35 cellular contexts compared by ENCODE assay signal in the genomic region with DNA sequence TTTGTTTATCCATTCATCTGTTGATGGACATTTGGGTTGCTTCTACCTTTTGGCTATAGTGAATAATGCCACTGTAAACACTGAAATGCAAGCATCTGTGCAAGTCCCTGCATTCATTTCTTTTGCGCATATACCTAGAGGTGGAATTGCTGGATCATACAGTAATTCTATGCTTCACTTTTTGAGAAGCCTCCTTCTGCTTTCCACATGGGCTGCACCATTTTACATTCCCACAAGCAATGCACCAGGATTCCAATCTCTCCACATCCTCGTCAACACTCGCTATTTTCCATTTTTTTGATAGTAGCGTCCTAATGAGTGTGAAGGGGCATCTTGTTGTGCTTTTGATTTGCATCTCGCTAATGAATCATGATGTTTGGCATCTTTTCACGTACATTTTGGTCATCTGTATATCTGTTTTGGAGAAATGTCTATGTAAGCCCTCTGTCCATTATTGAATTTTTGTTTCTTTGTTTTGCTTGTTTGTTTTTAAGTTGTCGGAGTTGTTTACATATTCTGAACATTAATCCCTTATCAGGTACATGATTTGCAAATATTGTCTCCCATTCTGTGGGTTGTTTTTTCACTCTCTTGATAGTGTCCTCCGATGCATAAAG.
DNase-seq lines count a peak whose midpoint lies in the region; ATAC-seq, FAIRE-seq and TF ChIP-seq lines count a peak whose summit lies in the region.
"Had no signal": no experiment of that assay in that cellular context is flagged by ENCODE, and none has a peak within 500 bp of the region (broad histone marks: within the 10 kb centered on the region; RNA-seq: fewer than 3 reads in every experiment).

No MANE protein-coding gene starts in this region.

- H4K20me1 ChIP-seq in K562 (replicated peaks; ENCODE audit: control insufficient read depth, insufficient read depth, low read length), result no peaks in the 10 kb centered on the region
- H4K20me1 ChIP-seq: BLaER1; BLaER1 treated with 17β-estradiol and CSF1 and Interleukin-3, amounts not matched to agents 10 nM and 100 nM had no signal

- peak; percentile 42 for ATAC-seq in K562
- ATAC-seq: A549; CD8-positive, alpha-beta T cell had no signal

- no peaks in the 10 kb centered on the region for H3K9me3 ChIP-seq in K562 (replicated peaks; ENCODE audit: control insufficient read depth, insufficient read depth, low read depth, low read length)
- H3K9me3 ChIP-seq: BE2C; BLaER1; BLaER1 treated with 17β-estradiol and CSF1 and Interleukin-3, amounts not matched to agents 10 nM and 100 nM; Caco-2 had no signal

- peaks cover 4% of the 10 kb centered on the region for H3K27me3 Mint-ChIP-seq in activated naive CD4-positive, alpha-beta T cell treated with anti-CD3 and anti-CD28 coated beads, Interleukin-2, amount 50 U/mL, for 24 hours

- no peaks in the 10 kb centered on the region for H3K79me2 ChIP-seq in K562 (ENCODE audit: control insufficient read depth, insufficient read depth, low read length)

- POLR2A ChIA-PET in K562 (lab: Yijun Ruan, JAX), result no interaction called here

- H3K27me3 ChIP-seq in K562 (ENCODE audit: control insufficient read depth in 2 of 2, insufficient read depth in 2 of 2, low read length in 2 of 2), result no peaks in the 10 kb centered on the region
- H3K27me3 ChIP-seq: BE2C; BLaER1; BLaER1 treated with 17β-estradiol and CSF1 and Interleukin-3, amounts not matched to agents 10 nM and 100 nM had no signal

- H2AFZ ChIP-seq in K562 (ENCODE audit: low read depth, low read length), result peak overlapping the region; percentile 82

- intact Hi-C loops in K562 (cut with micrococcal nuclease), result no loop called here

- no peaks in the 10 kb centered on the region for H3K36me3 ChIP-seq in K562 (ENCODE audit: control insufficient read depth, insufficient read depth, low read length)
- H3K36me3 ChIP-seq: BE2C; BLaER1; BLaER1 treated with 17β-estradiol and CSF1 and Interleukin-3, amounts not matched to agents 10 nM and 100 nM had no signal

- DNase-seq in activated naive CD4-positive, alpha-beta T cell treated with anti-CD3 and anti-CD28 coated beads, Interleukin-2, amount 50 U/mL, for 16 hours, result no peak
- DNase-seq in GM12891 (ENCODE audit: insufficient read length, low spot score) (no peak), K562 (ENCODE audit: extremely low read depth in 1 of 4, low spot score in 3 of 4) (peak in 1 of 4 experiments; percentile 51), HPDE6-E6E7 (ENCODE audit: extremely low spot score) (no peak)
- no peak for DNase-seq in activated CD8-positive, alpha-beta memory T cell treated with anti-CD3 and anti-CD28 coated beads, Interleukin-2, amount 50 U/mL, for 4 hours
- DNase-seq: 8988T; ACHN; AML-193; BE2C; C1 segment of cervical spinal cord; Caco-2; Calu3; CD4-positive, alpha-beta memory T cell; CD4-positive, alpha-beta T cell; CD4-positive, CD25-positive, alpha-beta regulatory T cell; CD8-positive, alpha-beta memory T cell; CD8-positive, alpha-beta T cell; COR-L47; DMS 273 treated with DMSO at 0.1 percent for 48 hours; DMS153; DMS53; DMS79; DMS79 treated with DMSO at 0.1 percent for 48 hours; DND-41; EL had no signal

- TF ChIP-seq POLR2A in GM12891 (IDR thresholded peaks at IDR 0.05; ENCODE audit: low read depth, low read length), result no peak
- TF ChIP-seq POLR2A in K562 (conservative IDR thresholded peaks at IDR 0.05), result no peak

- BruUV-seq in K562 (replicated peaks; lab: Mats Ljungman, UMichigan), result no TSS peak

- no peaks in the 10 kb centered on the region for H3K36me3 Mint-ChIP-seq in activated naive CD4-positive, alpha-beta T cell treated with anti-CD3 and anti-CD28 coated beads, Interleukin-2, amount 50 U/mL, for 24 hours
- H3K36me3 Mint-ChIP-seq: CD14-positive monocyte; CD4-positive, alpha-beta memory T cell; CD4-positive, CD25-positive, alpha-beta regulatory T cell; CD8-positive, alpha-beta memory T cell; CD8-positive, alpha-beta T cell had no signal

- H3K4me3 Mint-ChIP-seq in activated naive CD4-positive, alpha-beta T cell treated with anti-CD3 and anti-CD28 coated beads, Interleukin-2, amount 50 U/mL, for 24 hours, result no peak overlapping the region
- H3K4me3 Mint-ChIP-seq: B cell; CD14-positive monocyte; CD4-positive, alpha-beta memory T cell; CD4-positive, alpha-beta T cell; CD4-positive, CD25-positive, alpha-beta regulatory T cell; CD8-positive, alpha-beta memory T cell; CD8-positive, alpha-beta T cell had no signal

- TF ChIP-seq CTCF in K562 (IDR thresholded peaks at IDR 0.05 in 2 of 3, conservative IDR thresholded peaks at IDR 0.05 in 1 of 3; ENCODE audit: insufficient read depth in 2 of 3, low read depth in 1 of 3, low read length in 3 of 3), result no peak

- H3K9me3 Mint-ChIP-seq in activated naive CD4-positive, alpha-beta T cell treated with anti-CD3 and anti-CD28 coated beads, Interleukin-2, amount 50 U/mL, for 24 hours, result no peaks in the 10 kb centered on the region
- H3K9me3 Mint-ChIP-seq: CD14-positive monocyte; CD4-positive, alpha-beta T cell; CD8-positive, alpha-beta memory T cell; CD8-positive, alpha-beta T cell had no signal

- peak; percentile 43 for FAIRE-seq in GM12891 (lab: Jason Lieb, UNC)
- no peak for FAIRE-seq in K562 (lab: Jason Lieb, UNC)
- FAIRE-seq: A204.1, A549, D721Med had no signal

- peak overlapping the region in 1 of 2 experiments; percentile 68; a peak in 2 of 4 replicates for H3K9ac ChIP-seq in K562 (ENCODE audit: insufficient read depth in 1 of 2, low read depth in 2 of 2, low read length in 2 of 2)
- H3K9ac ChIP-seq: BLaER1; BLaER1 treated with 17β-estradiol and CSF1 and Interleukin-3, amounts not matched to agents 10 nM and 100 nM had no signal

- peak overlapping the region; percentile 38 for H3K27ac Mint-ChIP-seq in activated naive CD4-positive, alpha-beta T cell treated with anti-CD3 and anti-CD28 coated beads, Interleukin-2, amount 50 U/mL, for 24 hours
- H3K27ac Mint-ChIP-seq: B cell; CD14-positive monocyte; CD4-positive, alpha-beta memory T cell; CD4-positive, alpha-beta T cell; CD4-positive, CD25-positive, alpha-beta regulatory T cell; CD8-positive, alpha-beta memory T cell; CD8-positive, alpha-beta T cell had no signal

- 0 out of 4 replicates have a peak, but pooled peaks of 1 of the 2 experiments have one; percentile 3 for TF ChIP-seq RAD21 in K562 (CRISPR knock-in tag; conservative IDR thresholded peaks at IDR 0.05 in 1 of 2, IDR thresholded peaks at IDR 0.05 in 1 of 2)

- no peaks in the 10 kb centered on the region for H3K9me1 ChIP-seq in K562 (ENCODE audit: control insufficient read depth, insufficient read depth, low read length)

- peaks cover 21 to 40% of the 10 kb centered on the region in 2 experiments for H3K4me1 ChIP-seq in K562 (replicated peaks in 1 of 2; ENCODE audit: control insufficient read depth in 2 of 2, insufficient read depth in 2 of 2, low read length in 2 of 2)
- H3K4me1 ChIP-seq: A549, BE2C, Caco-2 had no signal

- no peak overlapping the region; the same call in 1 of the 2 replicates for H3K4me3 ChIP-seq in K562
- H3K4me3 ChIP-seq: A549; BLaER1; BLaER1 treated with 17β-estradiol and CSF1 and Interleukin-3, amounts not matched to agents 10 nM and 100 nM had no signal

- H3K4me2 ChIP-seq in K562 (ENCODE audit: insufficient read depth, low read length), result peak overlapping the region; percentile 77
- H3K4me2 ChIP-seq: A549; BLaER1; BLaER1 treated with 17β-estradiol and CSF1 and Interleukin-3, amounts not matched to agents 10 nM and 100 nM had no signal

- peaks cover 21% of the 10 kb centered on the region for H3K4me1 Mint-ChIP-seq in activated naive CD4-positive, alpha-beta T cell treated with anti-CD3 and anti-CD28 coated beads, Interleukin-2, amount 50 U/mL, for 24 hours
- H3K4me1 Mint-ChIP-seq: CD14-positive monocyte had no signal

- CTCF ChIA-PET in K562 (lab: Yijun Ruan, JAX; ENCODE audit: low intra/inter-chr PET ratio), result no interaction called here

- WGBS in K562 (ENCODE audit: insufficient coverage, low coverage, missing lambda C conversion rate), result 6% methylated on average over 8 of the region's 8 CpGs

- in situ Hi-C loops in K562 (cut with MboI), result no loop called here

- peak overlapping the region; percentile 81 for H3K27ac ChIP-seq in K562 (ENCODE audit: extremely low read depth, low read depth, low read length)
- H3K27ac ChIP-seq: 22Rv1; A549; BLaER1; BLaER1 treated with 17β-estradiol and CSF1 and Interleukin-3, amounts not matched to agents 10 nM and 100 nM; C4-2B had no signal

- no peak for TF ChIP-seq EP300 in K562 (IDR thresholded peaks at IDR 0.05; ENCODE audit: low read length)

TF ChIP-seq in GM12891, 5 proteins besides CTCF, POLR2A, EP300 and RAD21:
- no peak for TF ChIP-seq SPI1 (IDR thresholded peaks at IDR 0.05; ENCODE audit: low read depth, low read length)
- TF ChIP-seq PAX5 (IDR thresholded peaks at IDR 0.05; ENCODE audit: insufficient read depth, low read length, severe bottlenecking), result no peak
- TF ChIP-seq TAF1 (IDR thresholded peaks at IDR 0.05; ENCODE audit: low read depth, low read length), result no peak
- no peak for TF ChIP-seq POLR2AphosphoS5 (IDR thresholded peaks at IDR 0.05; ENCODE audit: low read depth, low read length)
- TF ChIP-seq POU2F2 (IDR thresholded peaks at IDR 0.05; ENCODE audit: low read depth, low read length), result no peak
TF ChIP-seq in GM12891: peak in this region for 0.

TF ChIP-seq in K562, 482 proteins besides CTCF, POLR2A, EP300 and RAD21 (continues in another document):
- TF ChIP-seq, protein P1, sequence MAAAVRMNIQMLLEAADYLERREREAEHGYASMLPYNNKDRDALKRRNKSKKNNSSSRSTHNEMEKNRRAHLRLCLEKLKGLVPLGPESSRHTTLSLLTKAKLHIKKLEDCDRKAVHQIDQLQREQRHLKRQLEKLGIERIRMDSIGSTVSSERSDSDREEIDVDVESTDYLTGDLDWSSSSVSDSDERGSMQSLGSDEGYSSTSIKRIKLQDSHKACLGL (CRISPR knock-in tag; IDR thresholded peaks at IDR 0.05; ENCODE audit: borderline replicate concordance, poor library complexity, severe bottlenecking), result no peak
- TF ChIP-seq, protein P2, sequence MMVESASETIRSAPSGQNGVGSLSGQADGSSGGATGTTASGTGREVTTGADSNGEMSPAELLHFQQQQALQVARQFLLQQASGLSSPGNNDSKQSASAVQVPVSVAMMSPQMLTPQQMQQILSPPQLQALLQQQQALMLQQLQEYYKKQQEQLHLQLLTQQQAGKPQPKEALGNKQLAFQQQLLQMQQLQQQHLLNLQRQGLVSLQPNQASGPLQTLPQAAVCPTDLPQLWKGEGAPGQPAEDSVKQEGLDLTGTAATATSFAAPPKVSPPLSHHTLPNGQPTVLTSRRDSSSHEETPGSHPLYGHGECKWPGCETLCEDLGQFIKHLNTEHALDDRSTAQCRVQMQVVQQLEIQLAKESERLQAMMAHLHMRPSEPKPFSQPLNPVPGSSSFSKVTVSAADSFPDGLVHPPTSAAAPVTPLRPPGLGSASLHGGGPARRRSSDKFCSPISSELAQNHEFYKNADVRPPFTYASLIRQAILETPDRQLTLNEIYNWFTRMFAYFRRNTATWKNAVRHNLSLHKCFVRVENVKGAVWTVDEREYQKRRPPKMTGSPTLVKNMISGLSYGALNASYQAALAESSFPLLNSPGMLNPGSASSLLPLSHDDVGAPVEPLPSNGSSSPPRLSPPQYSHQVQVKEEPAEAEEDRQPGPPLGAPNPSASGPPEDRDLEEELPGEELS (CRISPR knock-in tag; IDR thresholded peaks at IDR 0.05; ENCODE audit: borderline replicate concordance), result no peak
- TF ChIP-seq POLR2B (IDR thresholded peaks at IDR 0.05; ENCODE audit: low read depth, partially characterized antibody) (no peak), ZEB2 (IDR thresholded peaks at IDR 0.05) (0 out of 2 replicates have a peak, but pooled peaks have one; percentile 50)
